25 cellular contexts compared by ENCODE assay signal in genomic region chrX:133384454-133384853, GRCh38. TPM values are rescaled to one million over a fixed set of nuclear protein-coding genes. Genes with fewer than 3 reads are reported as not detected.
"Had no signal": no experiment of that assay in that cellular context is flagged by ENCODE, and none has a peak within 500 bp of the region (broad histone marks: within the 10 kb centered on the region; RNA-seq: fewer than 3 reads in every experiment).

No MANE protein-coding gene starts in this region.

- H3K36me3 Mint-ChIP-seq: immature natural killer cell; naive thymus-derived CD4-positive, alpha-beta T cell had no signal

- H3K4me3 ChIP-seq: esophagus squamous epithelium, gastroesophageal sphincter, lung, sigmoid colon, skin epidermis, stomach, thoracic aorta, transverse colon had no signal

- DNase-seq: effector memory CD8-positive, alpha-beta T cell; esophagus squamous epithelium; foreskin fibroblast; immature natural killer cell; left cardiac atrium; left ventricle myocardium superior; mesenchymal stem cell; naive thymus-derived CD4-positive, alpha-beta T cell; posterior cingulate gyrus; sigmoid colon; stimulated activated CD4-positive, alpha-beta T cell treated with anti-CD3 and anti-CD28 coated beads, Interleukin-2, amount 100 ng/mL, for 24 hours; stimulated activated CD4-positive, alpha-beta T cell treated with anti-CD3 and anti-CD28 coated beads, Interleukin-4, amount 100 ng/mL, for 4 hours; stimulated activated naive CD4-positive, alpha-beta T cell; stomach; substantia nigra; transverse colon had no signal

- H3K27me3 ChIP-seq: esophagus squamous epithelium, gastroesophageal sphincter, neutrophil, sigmoid colon, stomach, transverse colon had no signal

- H3K9me3 Mint-ChIP-seq: dendritic cell treated with granulocyte-macrophage colony-stimulating factor and Interleukin-4, amounts not matched to agents 40 ng/mL and 50 ng/mL, for 4 days; effector memory CD8-positive, alpha-beta T cell; immature natural killer cell had no signal

- H3K36me3 ChIP-seq: esophagus squamous epithelium, gastroesophageal sphincter, neutrophil, sigmoid colon, stomach, thoracic aorta, transverse colon had no signal

- H3K9me3 ChIP-seq: esophagus squamous epithelium, gastroesophageal sphincter, neutrophil, sigmoid colon, stomach, thoracic aorta, transverse colon had no signal

- H3K27ac ChIP-seq: esophagus squamous epithelium, gastroesophageal sphincter, neutrophil, skin epidermis, stomach, thoracic aorta, transverse colon had no signal

- H3K27me3 Mint-ChIP-seq: dendritic cell treated with granulocyte-macrophage colony-stimulating factor and Interleukin-4, amounts not matched to agents 40 ng/mL and 50 ng/mL, for 4 days; effector memory CD8-positive, alpha-beta T cell had no signal

- H3K27ac Mint-ChIP-seq: dendritic cell treated with granulocyte-macrophage colony-stimulating factor and Interleukin-4, amounts not matched to agents 40 ng/mL and 50 ng/mL, for 4 days; effector memory CD8-positive, alpha-beta T cell; immature natural killer cell; naive thymus-derived CD4-positive, alpha-beta T cell had no signal

- H3K4me3 Mint-ChIP-seq: dendritic cell treated with granulocyte-macrophage colony-stimulating factor and Interleukin-4, amounts not matched to agents 40 ng/mL and 50 ng/mL, for 4 days; effector memory CD8-positive, alpha-beta T cell; immature natural killer cell; naive thymus-derived CD4-positive, alpha-beta T cell had no signal

- FAIRE-seq: colon, keratinocyte had no signal

- H3K4me1 Mint-ChIP-seq: immature natural killer cell had no signal

- ATAC-seq: effector memory CD8-positive, alpha-beta T cell; gastroesophageal sphincter; left cardiac atrium; left ventricle myocardium superior; naive thymus-derived CD4-positive, alpha-beta T cell had no signal

- H3K4me1 ChIP-seq: esophagus squamous epithelium had no signal

RNA-seq across cellular contexts. Expression of gene GPC4, which starts 30.8 kb away (rescaled TPM):
- total RNA-seq: pulmonary artery endothelial cell had no signal
- polyA plus RNA-seq: immature natural killer cell; naive thymus-derived CD4-positive, alpha-beta T cell had no signal
